In the genomic region with DNA sequence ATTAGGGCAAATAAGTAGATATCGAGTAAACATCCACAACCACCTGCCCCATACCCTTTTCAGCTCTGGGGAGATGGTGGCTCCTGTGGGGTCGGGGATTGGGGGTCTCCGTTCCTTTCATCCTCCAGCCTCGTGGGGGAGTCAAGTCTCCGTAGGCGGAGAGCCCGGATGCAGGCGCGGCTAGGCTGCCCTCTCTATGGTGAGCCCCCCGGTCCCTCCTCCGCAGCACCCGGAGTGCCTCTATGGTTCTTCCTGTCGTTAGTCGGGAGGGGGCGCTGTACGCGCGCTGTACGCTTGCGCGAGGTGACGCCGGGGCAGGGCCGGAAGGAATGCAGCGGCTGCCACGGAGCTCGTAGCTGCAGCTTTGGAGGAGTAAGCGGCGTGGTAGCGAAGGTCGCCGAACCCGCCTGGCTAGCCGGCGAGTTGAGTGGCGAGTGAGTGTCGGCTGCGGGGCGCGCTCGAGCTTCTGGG, we compare ENCODE assay signal across 8 cellular contexts. TPM values are rescaled to one million over a fixed set of nuclear protein-coding genes. Genes with fewer than 3 reads are reported as not detected.
DNase-seq lines count a peak whose midpoint lies in the region; ATAC-seq and TF ChIP-seq lines count a peak whose summit lies in the region.

No MANE protein-coding gene starts in this region.

- TF ChIP-seq CTCF in GM12874 (IDR thresholded peaks at IDR 0.05; ENCODE audit: insufficient read depth, low read depth, low read length) (peak; percentile 94), heart left ventricle (IDR thresholded peaks at IDR 0.05) (peak; percentile 71 to 91 (median 80)), type B pancreatic cell (conservative IDR thresholded peaks at IDR 0.05) (peak; percentile 93)

- peak overlapping the region; percentile 100 for H3K4me3 Mint-ChIP-seq in type B pancreatic cell

- intact Hi-C loops in heart left ventricle (cut with DNase I): loop anchor here in 7 of 10 donors (2.0 to 10.0 kb wide), 5 partner anchors 74 to 114 kb away; a partner anchor contains a TSS

- ATAC-seq in HG02642 (IDR thresholded peaks at IDR 0.05; ENCODE audit: poor library complexity, unreplicated experiment) (peak; percentile 95), heart left ventricle (peak; percentile 99)

- 3 to 4% (median 3%) methylated on average over 41 of the region's 41 CpGs for WGBS in adipose tissue, 3 donors
- 3 to 4% (median 4%) methylated on average over 29 to 41 of the region's 41 CpGs for WGBS in heart left ventricle, 4 donors

- peak overlapping the region; percentile 99 for H3K27ac Mint-ChIP-seq in type B pancreatic cell

- H3K4me1 ChIP-seq in heart left ventricle: peaks cover 0 to 27% (median 9%) of the 10 kb centered on the region in 12 donors

- DNase-seq in NCI-H1092 treated with DMSO at 0.1 percent for 48 hours (lab: John Stamatoyannopoulos, UW) (peak; percentile 92), SW 1271 (lab: John Stamatoyannopoulos, UW) (peak; percentile 84 to 92), heart left ventricle (peak; percentile 88 to 96 (median 91)), pons (ENCODE audit: low spot score) (peak; percentile 90), type B pancreatic cell (ENCODE audit: extremely low spot score, unreplicated experiment) (peak; percentile 97)

- H3K27ac ChIP-seq in adipose tissue (ENCODE audit: low read depth, low read length) (peak overlapping the region; percentile 42), heart left ventricle (peak overlapping the region; percentile 35 to 94 (median 86))

- H3K9me3 Mint-ChIP-seq in type B pancreatic cell: no peaks in the 10 kb centered on the region

- H3K9me3 ChIP-seq in heart left ventricle: no peaks in the 10 kb centered on the region

- no peaks in the 10 kb centered on the region for H3K27me3 Mint-ChIP-seq in type B pancreatic cell

- H3K4me1 Mint-ChIP-seq in type B pancreatic cell (ENCODE audit: unreplicated experiment): peaks cover 4% of the 10 kb centered on the region

- H3K36me3 ChIP-seq in heart left ventricle: peaks cover 0 to 28% (median 26%) of the 10 kb centered on the region in 9 donors

- TF ChIP-seq POLR2A in heart left ventricle (IDR thresholded peaks at IDR 0.05): peak in 1 of 2 donors; percentile 33

- no peaks in the 10 kb centered on the region for H3K27me3 ChIP-seq in heart left ventricle

- H3K4me3 ChIP-seq in heart left ventricle: peak overlapping the region; percentile 70 to 94 (median 88)

- peaks cover 20% of the 10 kb centered on the region for H3K36me3 Mint-ChIP-seq in type B pancreatic cell

RNA-seq across cellular contexts. Expression of a gene that starts 14.8 kb away (rescaled TPM):
- polyA plus RNA-seq in adipose tissue (not detected), heart left ventricle (not detected)
- total RNA-seq in heart left ventricle (not detected), type B pancreatic cell (ENCODE audit: low replicate concordance) (not detected in 2 replicates)

Comparison
In these comparisons a context has a peak if more than half of its experiments do, and no peak if none do; other contexts are left out.
1. Peak in every context shown above with its lines: DNase-seq, ATAC-seq, H3K4me3 ChIP-seq and H3K27ac ChIP-seq.